In genomic region chr5:143791848-143792701, GRCh38 we compare ENCODE assay signal across 9 cellular contexts. TPM values are rescaled to one million over a fixed set of nuclear protein-coding genes. Genes with fewer than 3 reads are reported as not detected.
DNase-seq lines count a peak whose midpoint lies in the region; ATAC-seq and TF ChIP-seq lines count a peak whose summit lies in the region.
"Had no signal": no experiment of that assay in that cellular context is flagged by ENCODE, and none has a peak within 500 bp of the region (broad histone marks: within the 10 kb centered on the region; RNA-seq: fewer than 3 reads in every experiment).

No MANE protein-coding gene starts in this region.

- peaks cover 8% of the 10 kb centered on the region for H3K4me1 Mint-ChIP-seq in CD8-positive, alpha-beta T cell (ENCODE audit: low read depth)
- peaks cover 29% of the 10 kb centered on the region for H3K4me1 Mint-ChIP-seq in dendritic cell treated with granulocyte-macrophage colony-stimulating factor and Interleukin-4, amounts not matched to agents 40 ng/mL and 50 ng/mL, for 4 days (ENCODE audit: low read depth)

- peak overlapping the region; percentile 28; the same call in 1 of the 2 replicates for H3K4me2 ChIP-seq in MM.1S (ENCODE audit: low read depth, low read length)

- H3K9me3 ChIP-seq in CD8-positive, alpha-beta T cell (ENCODE audit: low read length), result no peaks in the 10 kb centered on the region
- no peaks in the 10 kb centered on the region for H3K9me3 ChIP-seq in MM.1S (replicated peaks; ENCODE audit: insufficient read depth, low read length)
- no peaks in the 10 kb centered on the region for H3K9me3 ChIP-seq in prostate gland
- no peaks in the 10 kb centered on the region for H3K9me3 ChIP-seq in BE2C

- CTCF ChIA-PET in CD8-positive, alpha-beta T cell (lab: Charles Lee), result no interaction called here

- H3F3A ChIP-seq in MM.1S (ENCODE audit: insufficient read depth, low read length), result no peaks in the 10 kb centered on the region

- H3K36me3 Mint-ChIP-seq in CD8-positive, alpha-beta T cell, result no peaks in the 10 kb centered on the region
- no peaks in the 10 kb centered on the region for H3K36me3 Mint-ChIP-seq in dendritic cell treated with granulocyte-macrophage colony-stimulating factor and Interleukin-4, amounts not matched to agents 40 ng/mL and 50 ng/mL, for 4 days (ENCODE audit: low read depth)

- intact Hi-C loops in CD8-positive, alpha-beta T cell (cut with DNase I, micrococcal nuclease), result no loop called here
- intact Hi-C loops in dendritic cell treated with granulocyte-macrophage colony-stimulating factor and Interleukin-4, amounts not matched to agents 40 ng/mL and 50 ng/mL, for 4 days (cut with micrococcal nuclease), result no loop called here
- intact Hi-C loops in prostate gland (cut with DNase I), result no loop called here

- H3K4me3 ChIP-seq in CD8-positive, alpha-beta T cell (ENCODE audit: low read depth, low read length), result no peak overlapping the region
- no peak overlapping the region for H3K4me3 ChIP-seq in MM.1S (ENCODE audit: low read length)
- H3K4me3 ChIP-seq in prostate gland, result no peak overlapping the region
- H3K4me3 ChIP-seq in BE2C (ENCODE audit: low read depth, low read length), result no peak overlapping the region

- TF ChIP-seq POLR2A in prostate gland (IDR thresholded peaks at IDR 0.05), result no peak

- H3K27ac Mint-ChIP-seq in CD8-positive, alpha-beta T cell, result no peak overlapping the region
- peak overlapping the region; percentile 74 for H3K27ac Mint-ChIP-seq in dendritic cell treated with granulocyte-macrophage colony-stimulating factor and Interleukin-4, amounts not matched to agents 40 ng/mL and 50 ng/mL, for 4 days

- peaks cover 2% of the 10 kb centered on the region for H3K9me3 Mint-ChIP-seq in CD8-positive, alpha-beta T cell
- no peaks in the 10 kb centered on the region for H3K9me3 Mint-ChIP-seq in dendritic cell treated with granulocyte-macrophage colony-stimulating factor and Interleukin-4, amounts not matched to agents 40 ng/mL and 50 ng/mL, for 4 days

- H3K27ac ChIP-seq in CD8-positive, alpha-beta T cell (ENCODE audit: low read depth, low read length), result no peak overlapping the region
- H3K27ac ChIP-seq in MM.1S (ENCODE audit: low read length) (no peak overlapping the region), prostate gland (no peak overlapping the region)

- no peak for ATAC-seq in CD8-positive, alpha-beta T cell
- ATAC-seq in GM19452 (IDR thresholded peaks at IDR 0.05; ENCODE audit: unreplicated experiment), result peak; percentile 62

- H3K27me3 Mint-ChIP-seq in CD8-positive, alpha-beta T cell (ENCODE audit: low read depth), result peaks cover 2% of the 10 kb centered on the region
- no peaks in the 10 kb centered on the region for H3K27me3 Mint-ChIP-seq in dendritic cell treated with granulocyte-macrophage colony-stimulating factor and Interleukin-4, amounts not matched to agents 40 ng/mL and 50 ng/mL, for 4 days

- no peak overlapping the region for H3K9ac ChIP-seq in MM.1S (ENCODE audit: low read length)

- peak overlapping the region; percentile 35 for H3K4me3 Mint-ChIP-seq in CD8-positive, alpha-beta T cell
- H3K4me3 Mint-ChIP-seq in dendritic cell treated with granulocyte-macrophage colony-stimulating factor and Interleukin-4, amounts not matched to agents 40 ng/mL and 50 ng/mL, for 4 days, result peak overlapping the region; percentile 63

- no peak for DNase-seq in CD8-positive, alpha-beta T cell
- DNase-seq in MM.1S (no peak), prostate gland (ENCODE audit: low spot score) (no peak), BE2C (no peak), COLO829 (ENCODE audit: low spot score) (no peak), NCI-H1417 treated with DMSO at 0.1 percent for 48 hours (lab: John Stamatoyannopoulos, UW) (no peak)
- DNase-seq: NCI-H146 had no signal

- no peak for TF ChIP-seq CTCF in CD8-positive, alpha-beta T cell (IDR thresholded peaks at IDR 0.05)
- no peak for TF ChIP-seq CTCF in MM.1S (IDR thresholded peaks at IDR 0.05; ENCODE audit: low read length)
- no peak for TF ChIP-seq CTCF in prostate gland (IDR thresholded peaks at IDR 0.05)
- no peak for TF ChIP-seq CTCF in BE2C (IDR thresholded peaks at IDR 0.05; ENCODE audit: low read depth, low read length)

- H3K9me2 ChIP-seq in MM.1S (replicated peaks; ENCODE audit: insufficient read depth, low read length), result no peaks in the 10 kb centered on the region

- no peak overlapping the region for H2AFZ ChIP-seq in MM.1S (ENCODE audit: low read length)

- no peaks in the 10 kb centered on the region for H3K4me1 ChIP-seq in CD8-positive, alpha-beta T cell (ENCODE audit: insufficient read depth, low read length)
- H3K4me1 ChIP-seq in MM.1S (ENCODE audit: low read length) (peaks cover 7% of the 10 kb centered on the region; the same call in 1 of the 2 replicates), prostate gland (replicated peaks) (no peaks in the 10 kb centered on the region), BE2C (no peaks in the 10 kb centered on the region)

- no peaks in the 10 kb centered on the region for H3K79me2 ChIP-seq in MM.1S (ENCODE audit: low read length)

- POLR2A ChIA-PET in CD8-positive, alpha-beta T cell (lab: Charles Lee), result no interaction called here

- no peaks in the 10 kb centered on the region for H4K20me1 ChIP-seq in MM.1S (ENCODE audit: insufficient read depth, low read length)

- H3K36me3 ChIP-seq in CD8-positive, alpha-beta T cell (ENCODE audit: insufficient read depth, low read length), result no peaks in the 10 kb centered on the region
- H3K36me3 ChIP-seq in MM.1S (replicated peaks; ENCODE audit: insufficient read depth, low read length), result no peaks in the 10 kb centered on the region
- H3K36me3 ChIP-seq in prostate gland, result no peaks in the 10 kb centered on the region
- H3K36me3 ChIP-seq in BE2C, result no peaks in the 10 kb centered on the region

- 67% methylated on average over 10 of the region's 10 CpGs for WGBS in prostate gland

- no peaks in the 10 kb centered on the region for H3K27me3 ChIP-seq in CD8-positive, alpha-beta T cell (ENCODE audit: insufficient read depth, low read length)
- no peaks in the 10 kb centered on the region for H3K27me3 ChIP-seq in MM.1S (replicated peaks; ENCODE audit: insufficient read depth, low read length)
- no peaks in the 10 kb centered on the region for H3K27me3 ChIP-seq in prostate gland (replicated peaks; ENCODE audit: insufficient read depth)
- H3K27me3 ChIP-seq in BE2C, result no peaks in the 10 kb centered on the region

RNA-seq across cellular contexts. Expression of gene HMHB1, which starts 19.9 kb away (rescaled TPM):
- total RNA-seq in CD8-positive, alpha-beta T cell, result not detected
- total RNA-seq in prostate gland, result not detected
- not detected for polyA plus RNA-seq in BE2C (2012; ENCODE audit: insufficient read depth, insufficient read length, low read depth)
